Comparison of ENCODE assay signal across 1 cellular context in genomic region chr9:74478606-74479005, GRCh38.
TF ChIP-seq lines count a peak whose summit lies in the region.

No MANE protein-coding gene starts in this region.

TF ChIP-seq in GM23338, 12 proteins besides CTCF, POLR2A, EP300 and RAD21 (continued from another document):
- TF ChIP-seq, protein P1, sequence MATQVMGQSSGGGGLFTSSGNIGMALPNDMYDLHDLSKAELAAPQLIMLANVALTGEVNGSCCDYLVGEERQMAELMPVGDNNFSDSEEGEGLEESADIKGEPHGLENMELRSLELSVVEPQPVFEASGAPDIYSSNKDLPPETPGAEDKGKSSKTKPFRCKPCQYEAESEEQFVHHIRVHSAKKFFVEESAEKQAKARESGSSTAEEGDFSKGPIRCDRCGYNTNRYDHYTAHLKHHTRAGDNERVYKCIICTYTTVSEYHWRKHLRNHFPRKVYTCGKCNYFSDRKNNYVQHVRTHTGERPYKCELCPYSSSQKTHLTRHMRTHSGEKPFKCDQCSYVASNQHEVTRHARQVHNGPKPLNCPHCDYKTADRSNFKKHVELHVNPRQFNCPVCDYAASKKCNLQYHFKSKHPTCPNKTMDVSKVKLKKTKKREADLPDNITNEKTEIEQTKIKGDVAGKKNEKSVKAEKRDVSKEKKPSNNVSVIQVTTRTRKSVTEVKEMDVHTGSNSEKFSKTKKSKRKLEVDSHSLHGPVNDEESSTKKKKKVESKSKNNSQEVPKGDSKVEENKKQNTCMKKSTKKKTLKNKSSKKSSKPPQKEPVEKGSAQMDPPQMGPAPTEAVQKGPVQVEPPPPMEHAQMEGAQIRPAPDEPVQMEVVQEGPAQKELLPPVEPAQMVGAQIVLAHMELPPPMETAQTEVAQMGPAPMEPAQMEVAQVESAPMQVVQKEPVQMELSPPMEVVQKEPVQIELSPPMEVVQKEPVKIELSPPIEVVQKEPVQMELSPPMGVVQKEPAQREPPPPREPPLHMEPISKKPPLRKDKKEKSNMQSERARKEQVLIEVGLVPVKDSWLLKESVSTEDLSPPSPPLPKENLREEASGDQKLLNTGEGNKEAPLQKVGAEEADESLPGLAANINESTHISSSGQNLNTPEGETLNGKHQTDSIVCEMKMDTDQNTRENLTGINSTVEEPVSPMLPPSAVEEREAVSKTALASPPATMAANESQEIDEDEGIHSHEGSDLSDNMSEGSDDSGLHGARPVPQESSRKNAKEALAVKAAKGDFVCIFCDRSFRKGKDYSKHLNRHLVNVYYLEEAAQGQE (IDR thresholded peaks at IDR 0.05; ENCODE audit: unreplicated experiment): no peak
- TF ChIP-seq, protein P2, sequence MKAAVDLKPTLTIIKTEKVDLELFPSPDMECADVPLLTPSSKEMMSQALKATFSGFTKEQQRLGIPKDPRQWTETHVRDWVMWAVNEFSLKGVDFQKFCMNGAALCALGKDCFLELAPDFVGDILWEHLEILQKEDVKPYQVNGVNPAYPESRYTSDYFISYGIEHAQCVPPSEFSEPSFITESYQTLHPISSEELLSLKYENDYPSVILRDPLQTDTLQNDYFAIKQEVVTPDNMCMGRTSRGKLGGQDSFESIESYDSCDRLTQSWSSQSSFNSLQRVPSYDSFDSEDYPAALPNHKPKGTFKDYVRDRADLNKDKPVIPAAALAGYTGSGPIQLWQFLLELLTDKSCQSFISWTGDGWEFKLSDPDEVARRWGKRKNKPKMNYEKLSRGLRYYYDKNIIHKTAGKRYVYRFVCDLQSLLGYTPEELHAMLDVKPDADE (IDR thresholded peaks at IDR 0.05): no peak
- TF ChIP-seq ZNF331 (CRISPR knock-in tag; IDR thresholded peaks at IDR 0.05; ENCODE audit: low read depth) (no peak), STAT1 (IDR thresholded peaks at IDR 0.05; ENCODE audit: unreplicated experiment) (no peak), POLR2AphosphoS5 (IDR thresholded peaks at IDR 0.05; ENCODE audit: low read depth) (no peak), NANOG (IDR thresholded peaks at IDR 0.05; ENCODE audit: borderline replicate concordance) (no peak), EZH2phosphoT487 (IDR thresholded peaks at IDR 0.05; ENCODE audit: unreplicated experiment) (no peak)
